ENCODE assay signal across 1 cellular context in the genomic region with DNA sequence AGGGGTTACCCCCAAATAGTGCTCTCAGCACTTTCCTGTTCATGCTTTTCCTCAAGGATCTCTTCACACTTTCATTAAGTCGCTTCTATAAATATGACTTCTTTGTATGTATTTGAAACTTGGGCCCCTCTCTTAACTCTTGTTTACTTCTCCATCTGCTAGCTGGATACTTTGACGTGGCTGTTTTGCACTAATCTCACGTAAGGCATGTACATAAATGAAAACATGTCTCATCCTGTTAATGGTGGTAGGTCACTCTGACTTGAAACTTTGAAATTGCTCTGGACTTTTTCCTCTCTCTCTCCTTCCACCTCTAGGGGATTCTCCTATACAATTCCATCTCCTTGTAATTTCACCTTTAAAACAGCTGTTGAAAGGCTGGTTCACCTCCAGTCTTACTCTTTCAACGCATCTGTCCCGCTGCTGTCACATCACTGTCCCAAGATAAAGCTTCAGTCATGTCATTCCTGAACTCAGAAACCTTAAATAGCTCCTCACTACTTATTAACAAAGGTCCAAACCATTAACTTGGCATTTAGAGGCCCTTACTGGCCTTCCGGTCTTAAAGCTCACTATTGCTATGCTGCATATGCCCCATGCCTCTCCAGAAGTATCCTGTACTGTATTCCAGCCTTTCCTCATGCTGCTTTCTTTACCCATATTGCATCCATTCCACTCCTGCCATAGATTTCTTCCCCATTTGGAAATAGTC.
A peak's percentile ranks its signal among the peaks of the same experiment; 100 is the strongest.
TF ChIP-seq lines count a peak whose summit lies in the region.

No MANE protein-coding gene starts in this region.

TF ChIP-seq in K562, 482 proteins besides CTCF, POLR2A, EP300 and RAD21:
- TF ChIP-seq, protein P1, sequence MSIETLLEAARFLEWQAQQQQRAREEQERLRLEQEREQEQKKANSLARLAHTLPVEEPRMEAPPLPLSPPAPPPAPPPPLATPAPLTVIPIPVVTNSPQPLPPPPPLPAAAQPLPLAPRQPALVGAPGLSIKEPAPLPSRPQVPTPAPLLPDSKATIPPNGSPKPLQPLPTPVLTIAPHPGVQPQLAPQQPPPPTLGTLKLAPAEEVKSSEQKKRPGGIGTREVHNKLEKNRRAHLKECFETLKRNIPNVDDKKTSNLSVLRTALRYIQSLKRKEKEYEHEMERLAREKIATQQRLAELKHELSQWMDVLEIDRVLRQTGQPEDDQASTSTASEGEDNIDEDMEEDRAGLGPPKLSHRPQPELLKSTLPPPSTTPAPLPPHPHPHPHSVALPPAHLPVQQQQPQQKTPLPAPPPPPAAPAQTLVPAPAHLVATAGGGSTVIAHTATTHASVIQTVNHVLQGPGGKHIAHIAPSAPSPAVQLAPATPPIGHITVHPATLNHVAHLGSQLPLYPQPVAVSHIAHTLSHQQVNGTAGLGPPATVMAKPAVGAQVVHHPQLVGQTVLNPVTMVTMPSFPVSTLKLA (conservative IDR thresholded peaks at IDR 0.05): 0 out of 4 replicates have a peak, but pooled peaks of 1 of the 2 experiments have one; percentile 19
- TF ChIP-seq, protein P2, sequence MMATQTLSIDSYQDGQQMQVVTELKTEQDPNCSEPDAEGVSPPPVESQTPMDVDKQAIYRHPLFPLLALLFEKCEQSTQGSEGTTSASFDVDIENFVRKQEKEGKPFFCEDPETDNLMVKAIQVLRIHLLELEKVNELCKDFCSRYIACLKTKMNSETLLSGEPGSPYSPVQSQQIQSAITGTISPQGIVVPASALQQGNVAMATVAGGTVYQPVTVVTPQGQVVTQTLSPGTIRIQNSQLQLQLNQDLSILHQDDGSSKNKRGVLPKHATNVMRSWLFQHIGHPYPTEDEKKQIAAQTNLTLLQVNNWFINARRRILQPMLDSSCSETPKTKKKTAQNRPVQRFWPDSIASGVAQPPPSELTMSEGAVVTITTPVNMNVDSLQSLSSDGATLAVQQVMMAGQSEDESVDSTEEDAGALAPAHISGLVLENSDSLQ (IDR thresholded peaks at IDR 0.05): peak; percentile 41; the same call in 1 of the 2 replicates
- TF ChIP-seq MEIS2 (IDR thresholded peaks at IDR 0.05; ENCODE audit: partially characterized antibody): peak; percentile 16
- TF ChIP-seq FOXK2 (conservative IDR thresholded peaks at IDR 0.05 in 1 of 2, IDR thresholded peaks at IDR 0.05 in 1 of 2; ENCODE audit: low read depth in 2 of 2): peak in 1 of 2 experiments; percentile 59; a peak in 3 of 4 replicates
- TF ChIP-seq CCNT2 (IDR thresholded peaks at IDR 0.05; ENCODE audit: borderline replicate concordance, extremely low read depth, insufficient read length, low read depth, low read length): no peak
